ENCODE assay signal across 1 cellular context in the genomic region with DNA sequence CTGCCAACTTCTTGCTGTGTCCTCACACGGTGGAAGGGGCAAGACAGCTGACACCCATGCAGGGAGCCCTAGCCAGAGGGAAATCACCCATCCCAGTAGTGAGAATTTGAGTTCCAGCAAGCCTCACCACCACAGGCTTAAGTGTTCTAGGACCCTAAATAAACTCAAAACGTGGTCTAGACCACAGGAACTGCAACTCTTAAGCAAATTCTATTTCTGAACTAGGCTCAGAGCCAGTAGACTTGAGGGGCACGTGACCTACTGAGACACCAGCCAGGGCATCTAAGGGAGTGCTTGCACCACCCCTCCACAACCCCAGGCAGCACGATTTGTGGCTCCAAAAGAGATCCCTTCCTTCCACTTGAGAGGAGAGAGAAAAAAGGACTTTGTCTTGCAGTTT.
TF ChIP-seq lines count a peak whose summit lies in the region.

No MANE protein-coding gene starts in this region.

TF ChIP-seq in GM12878, 131 proteins besides CTCF, POLR2A, EP300 and RAD21:
- TF ChIP-seq CHD1 (IDR thresholded peaks at IDR 0.05; ENCODE audit: low read depth, low read length): no peak
- TF ChIP-seq, protein P1, sequence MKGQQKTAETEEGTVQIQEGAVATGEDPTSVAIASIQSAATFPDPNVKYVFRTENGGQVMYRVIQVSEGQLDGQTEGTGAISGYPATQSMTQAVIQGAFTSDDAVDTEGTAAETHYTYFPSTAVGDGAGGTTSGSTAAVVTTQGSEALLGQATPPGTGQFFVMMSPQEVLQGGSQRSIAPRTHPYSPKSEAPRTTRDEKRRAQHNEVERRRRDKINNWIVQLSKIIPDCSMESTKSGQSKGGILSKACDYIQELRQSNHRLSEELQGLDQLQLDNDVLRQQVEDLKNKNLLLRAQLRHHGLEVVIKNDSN (IDR thresholded peaks at IDR 0.05; ENCODE audit: borderline replicate concordance, extremely low read length, insufficient read depth, low read depth, low read length): peak; percentile 63
